ENCODE assay signal across 1 cellular context in the genomic region with DNA sequence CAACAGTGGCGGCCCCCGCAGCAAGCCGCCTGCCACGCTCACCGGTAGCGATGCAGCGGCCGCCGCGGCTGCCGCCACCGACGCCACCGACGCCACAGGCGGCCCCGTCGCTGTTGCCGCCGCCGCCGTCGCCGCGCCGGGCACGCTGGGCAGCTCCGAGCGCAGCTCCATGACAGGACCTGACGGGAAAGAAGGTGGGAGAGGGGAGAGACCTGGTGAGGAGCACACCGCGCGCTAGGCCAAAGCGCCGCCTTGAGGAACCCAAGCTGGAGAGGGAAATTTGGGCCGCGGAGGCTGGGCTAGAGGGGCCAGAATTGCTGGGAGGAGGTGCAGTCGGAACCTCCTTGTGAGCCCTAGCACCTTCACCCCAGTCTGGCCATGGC.
TF ChIP-seq lines count a peak whose summit lies in the region.

No MANE protein-coding gene starts in this region.

TF ChIP-seq in endothelial cell of umbilical vein, 7 proteins besides CTCF, POLR2A, EP300 and RAD21:
- TF ChIP-seq EZH2 (IDR thresholded peaks at IDR 0.05; ENCODE audit: borderline replicate concordance, low read depth, low read length, severe bottlenecking): peak; percentile 91
- no peak for TF ChIP-seq MYC (IDR thresholded peaks at IDR 0.05; ENCODE audit: low read depth, low read length)
